ENCODE assay signal across 8 cellular contexts in the genomic region with DNA sequence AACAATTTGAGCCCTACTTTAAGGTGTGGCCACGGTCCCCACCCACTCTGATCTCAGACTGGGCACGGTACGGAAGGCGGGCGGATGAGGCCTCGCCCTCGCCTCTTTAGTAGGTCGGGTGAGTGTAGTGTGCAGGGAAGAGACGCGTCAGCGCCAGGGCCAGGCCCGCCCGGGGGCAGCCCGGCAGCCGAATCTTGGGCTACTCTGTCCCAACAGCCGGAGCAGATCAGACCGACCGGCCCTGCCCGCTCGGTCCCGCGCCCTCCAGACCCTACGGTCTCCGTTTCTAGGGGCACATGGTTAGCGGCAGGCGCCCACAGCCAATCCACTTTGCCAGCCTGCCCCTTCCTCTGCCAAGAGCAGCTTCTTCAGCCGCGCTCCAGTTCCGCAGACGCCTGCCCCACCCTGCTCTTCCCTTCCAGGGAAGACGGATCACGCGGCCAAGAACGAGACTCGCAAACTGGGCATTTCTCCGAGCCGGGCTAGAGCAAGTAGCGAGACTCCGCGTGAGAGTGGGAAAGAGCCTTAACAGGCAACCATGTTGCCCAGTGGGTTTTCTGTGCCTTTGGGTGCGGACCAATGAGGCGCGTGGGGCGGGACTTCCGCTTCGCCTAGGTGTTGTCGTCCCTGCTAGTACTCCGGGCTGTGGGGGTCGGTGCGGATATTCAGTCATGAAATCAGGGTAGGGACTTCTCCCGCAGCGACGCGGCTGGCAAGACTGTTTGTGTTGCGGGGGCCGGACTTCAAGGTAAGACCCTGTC. TPM values are rescaled to one million over a fixed set of nuclear protein-coding genes. Genes with fewer than 3 reads are reported as not detected.
A peak's percentile ranks its signal among the peaks of the same experiment; 100 is the strongest.
DNase-seq lines count a peak whose midpoint lies in the region; ATAC-seq lines count a peak whose summit lies in the region.

A gene with protein sequence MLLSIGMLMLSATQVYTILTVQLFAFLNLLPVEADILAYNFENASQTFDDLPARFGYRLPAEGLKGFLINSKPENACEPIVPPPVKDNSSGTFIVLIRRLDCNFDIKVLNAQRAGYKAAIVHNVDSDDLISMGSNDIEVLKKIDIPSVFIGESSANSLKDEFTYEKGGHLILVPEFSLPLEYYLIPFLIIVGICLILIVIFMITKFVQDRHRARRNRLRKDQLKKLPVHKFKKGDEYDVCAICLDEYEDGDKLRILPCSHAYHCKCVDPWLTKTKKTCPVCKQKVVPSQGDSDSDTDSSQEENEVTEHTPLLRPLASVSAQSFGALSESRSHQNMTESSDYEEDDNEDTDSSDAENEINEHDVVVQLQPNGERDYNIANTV (plus strand): TSS at position 610 of the 761 bp plus-strand sequence. CDS start 32,812 bp downstream, outside the sequence.

- DNase-seq in Caki2 (ENCODE audit: low read depth) (peak; percentile 94), HUDEP-2 (lab: John Stamatoyannopoulos, UW; ENCODE audit: unreplicated experiment in 76 of 76) (peak in 74 of 76 experiments; percentile 34 to 91 (median 79)), NOMO-1 treated with dmso at 0.1 percent for 144 hours (lab: John Stamatoyannopoulos, UW; ENCODE audit: unreplicated experiment) (peak; percentile 96), memory B cell (ENCODE audit: low spot score in 2 of 2) (peak; percentile 84 to 89)
- peak; percentile 79 to 85 (median 81) for DNase-seq in activated CD8-positive, alpha-beta memory T cell treated with anti-CD3 and anti-CD28 coated beads for 48 hours (ENCODE audit: low read depth in 2 of 3, low spot score in 2 of 3)
- peak; percentile 87 to 92 (median 90) for DNase-seq in effector memory CD8-positive, alpha-beta T cell
- peak; percentile 89 for DNase-seq in stimulated activated CD8-positive, alpha-beta memory T cell treated with anti-CD3 and anti-CD28 coated beads, Interleukin-12 subunit alpha, Interleukin-12 subunit beta, amount 100 ng/mL, for 1 hour (ENCODE audit: low read depth)

- H3K36me3 Mint-ChIP-seq in effector memory CD8-positive, alpha-beta T cell (ENCODE audit: insufficient read depth), result peaks cover 11% of the 10 kb centered on the region
- H3K36me3 Mint-ChIP-seq in memory B cell, result peaks cover 3% of the 10 kb centered on the region

- ATAC-seq in GM21390 (IDR thresholded peaks at IDR 0.05; ENCODE audit: unreplicated experiment) (peak; percentile 91), memory B cell (ENCODE audit: low read depth) (peak; percentile 89)
- ATAC-seq in effector memory CD8-positive, alpha-beta T cell (replicated peaks), result peak; percentile 91

- in situ Hi-C loops in Caki2 (cut with HindIII; ENCODE audit: low pct_unique_long_range_greater_than_20kb, low sequenced_read_pairs), result no loop called here

- H3K4me1 Mint-ChIP-seq in effector memory CD8-positive, alpha-beta T cell (ENCODE audit: low read depth in 2 of 2), result peaks cover 46 to 48% of the 10 kb centered on the region in 2 donors
- H3K4me1 Mint-ChIP-seq in memory B cell, result peaks cover 37% of the 10 kb centered on the region

- H3K27me3 Mint-ChIP-seq in effector memory CD8-positive, alpha-beta T cell, result no peaks in the 10 kb centered on the region
- no peaks in the 10 kb centered on the region for H3K27me3 Mint-ChIP-seq in memory B cell

- H3K27ac Mint-ChIP-seq in effector memory CD8-positive, alpha-beta T cell, result peak within 1 kb of the TSS; percentile 99
- peak within 1 kb of the TSS; percentile 98 for H3K27ac Mint-ChIP-seq in memory B cell

- peak within 1 kb of the TSS; percentile 95 to 98 for H3K4me3 Mint-ChIP-seq in effector memory CD8-positive, alpha-beta T cell
- peak within 1 kb of the TSS; percentile 100 for H3K4me3 Mint-ChIP-seq in memory B cell

- H3K9me3 Mint-ChIP-seq in effector memory CD8-positive, alpha-beta T cell, result no peaks in the 10 kb centered on the region
- no peaks in the 10 kb centered on the region for H3K9me3 Mint-ChIP-seq in memory B cell

RNA-seq across cellular contexts. Expression of the gene that starts here (rescaled TPM):
- 91.4 and 139 TPM in 2 replicates for total RNA-seq in Caki2 (2014; rRNA removed; shearing (Covaris generic); ENCODE audit: low replicate concordance)

Comparison
In these comparisons a context has a peak if more than half of its experiments do, and no peak if none do; other contexts are left out.
1. Peak in every context shown above with its lines: DNase-seq and ATAC-seq.